9 cellular contexts compared by ENCODE assay signal in genomic region chr2:71190959-71191943, GRCh38. TPM values are rescaled to one million over a fixed set of nuclear protein-coding genes. Genes with fewer than 3 reads are reported as not detected.
DNase-seq lines count a peak whose midpoint lies in the region; ATAC-seq lines count a peak whose summit lies in the region.
"Had no signal": no experiment of that assay in that cellular context is flagged by ENCODE, and none has a peak within 500 bp of the region (broad histone marks: within the 10 kb centered on the region; RNA-seq: fewer than 3 reads in every experiment).

No MANE protein-coding gene starts in this region.

- H3K4me3 ChIP-seq in adipocyte (ENCODE audit: low read length): no peak overlapping the region

- no peaks in the 10 kb centered on the region for H3K4me1 ChIP-seq in adipocyte (ENCODE audit: control insufficient read depth, insufficient read depth, low read length)

- peaks cover 4% of the 10 kb centered on the region for H3K27me3 ChIP-seq in adipocyte (replicated peaks; ENCODE audit: control insufficient read depth, insufficient read depth, low read length)

- peak; percentile 59 for DNase-seq in Ammon's horn (ENCODE audit: low spot score)
- peak; percentile 28 for DNase-seq in HT-29 (ENCODE audit: low spot score)
- DNase-seq in adipocyte (ENCODE audit: low read depth): peak; percentile 25
- DNase-seq in kidney tubule cell (ENCODE audit: low spot score): peak; percentile 9
- no peak for DNase-seq in 8988T
- DNase-seq in NCI-H226: no peak
- no peak for DNase-seq in SKM-1 treated with dmso at 0.1 percent for 144 hours (lab: John Stamatoyannopoulos, UW; ENCODE audit: unreplicated experiment)
- DNase-seq: activated T-cell treated with anti-CD3 and anti-CD28 coated beads, Interleukin-2, amount 50 U/mL, for 72 hours had no signal

- no peak overlapping the region for H3K9ac ChIP-seq in adipocyte (ENCODE audit: low read length)

- peaks cover 7% of the 10 kb centered on the region for H3K9me3 ChIP-seq in adipocyte (ENCODE audit: control insufficient read depth, low read length)

- no peak for ATAC-seq in HG03135 (IDR thresholded peaks at IDR 0.05; ENCODE audit: unreplicated experiment)
- ATAC-seq: activated T-cell treated with anti-CD3 and anti-CD28 coated beads, Interleukin-2, amount 50 U/mL, for 72 hours had no signal

- no peaks in the 10 kb centered on the region for H3K36me3 ChIP-seq in adipocyte (ENCODE audit: control insufficient read depth, insufficient read depth, low read length, severe bottlenecking)

RNA-seq across cellular contexts. Expression of gene PAIP2B, which starts 35.7 kb away (rescaled TPM):
- 1.8 and 2.2 TPM in 2 replicates for total RNA-seq in HT-29 (2014; rRNA removed; shearing (Covaris generic))

Comparison
In these comparisons a context has a peak if more than half of its experiments do, and no peak if none do; other contexts are left out.
1. DNase-seq: peak in Ammon's horn (single experiment), HT-29 (single experiment), adipocyte (single experiment) and kidney tubule cell (single experiment); none in 8988T (single experiment), NCI-H226 (single experiment) and SKM-1 treated with dmso at 0.1 percent for 144 hours (single experiment).